ENCODE assay signal across 1 cellular context in the genomic region with DNA sequence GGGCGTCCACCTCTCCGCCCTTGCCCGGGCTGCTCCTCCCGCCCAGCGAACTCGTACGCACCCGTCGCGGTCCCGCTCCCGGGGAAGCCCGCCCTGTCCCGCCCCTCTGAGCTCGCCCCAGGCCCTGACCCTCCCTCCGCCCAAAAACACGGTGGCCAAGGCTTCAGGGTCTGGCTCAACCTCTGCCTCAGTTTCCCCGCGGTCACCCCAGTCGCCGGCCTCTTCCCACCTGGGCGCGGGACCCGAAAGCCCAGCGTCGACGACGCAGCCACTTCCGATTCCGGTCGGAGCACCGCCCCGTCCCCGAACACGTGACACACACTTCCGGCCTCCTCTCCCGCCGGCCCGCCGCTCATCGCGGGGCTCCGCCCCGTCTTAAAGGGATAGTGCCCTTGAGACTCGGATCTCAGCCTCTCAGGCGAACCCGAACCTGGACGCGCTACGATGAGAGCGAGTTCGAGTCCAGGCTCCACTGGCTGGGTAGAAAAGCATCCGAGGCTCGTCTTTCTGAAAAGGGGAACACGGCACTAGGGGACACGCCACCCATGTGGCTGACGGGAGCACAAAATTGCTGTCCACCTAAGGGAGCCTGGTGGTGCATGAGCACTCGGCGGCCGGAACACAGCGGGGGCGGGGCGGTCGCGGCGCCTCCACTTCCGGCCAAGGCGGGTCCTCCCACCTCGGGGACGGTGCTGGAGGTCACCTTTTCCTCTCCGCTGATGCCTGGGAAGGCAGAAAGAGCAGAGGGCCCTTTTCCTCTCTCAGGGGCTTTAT.
TF ChIP-seq lines count a peak whose summit lies in the region.

Gene C19orf25 (minus strand): TSS at position 282 of the 774 bp plus-strand sequence. CDS start 312 bp downstream, outside the sequence.

TF ChIP-seq in K562, 482 proteins besides CTCF, POLR2A, EP300 and RAD21 (continued from another document and continues in another):
- TF ChIP-seq MGA (IDR thresholded peaks at IDR 0.05) (peak; percentile 81), SETDB1 (IDR thresholded peaks at IDR 0.05; ENCODE audit: low read length) (no peak), TAL1 (IDR thresholded peaks at IDR 0.05) (no peak), MYNN (IDR thresholded peaks at IDR 0.05) (no peak), MYNN (CRISPR knock-in tag; IDR thresholded peaks at IDR 0.05) (no peak), BCL6 (CRISPR knock-in tag; IDR thresholded peaks at IDR 0.05) (no peak), HDGF (IDR thresholded peaks at IDR 0.05) (no peak), OTX1 (CRISPR knock-in tag; IDR thresholded peaks at IDR 0.05) (no peak), CHD4 (IDR thresholded peaks at IDR 0.05; ENCODE audit: insufficient read depth, insufficient replicate concordance, low read depth, low read length, poor library complexity, severe bottlenecking) (no peak), RAD51 (IDR thresholded peaks at IDR 0.05; ENCODE audit: borderline replicate concordance, low read depth) (peak; percentile 98), HMGN3 (IDR thresholded peaks at IDR 0.05; ENCODE audit: borderline replicate concordance, extremely low read depth, insufficient read length, low read depth, low read length) (peak; percentile 52), SMC3 (conservative IDR thresholded peaks at IDR 0.05; ENCODE audit: insufficient read depth, low read depth, low read length) (no peak), ZNF263 (CRISPR knock-in tag; IDR thresholded peaks at IDR 0.05; ENCODE audit: borderline replicate concordance) (peak; percentile 88), BMI1 (IDR thresholded peaks at IDR 0.05; ENCODE audit: low read length) (no peak), ETV1 (tag; conservative IDR thresholded peaks at IDR 0.05; ENCODE audit: low read depth) (peak; percentile 99), ZNF311 (CRISPR knock-in tag; IDR thresholded peaks at IDR 0.05) (no peak), NELFE (IDR thresholded peaks at IDR 0.05; ENCODE audit: insufficient read depth, insufficient read length) (no peak), E2F6 (IDR thresholded peaks at IDR 0.05; ENCODE audit: borderline replicate concordance in 1 of 2, extremely low read depth in 1 of 2, insufficient read depth in 1 of 2, insufficient read length in 1 of 2, low read depth in 1 of 2, low read length in 1 of 2, poor library complexity in 1 of 2, severe bottlenecking in 1 of 2) (peak; percentile 96), TAF7 (tag; IDR thresholded peaks at IDR 0.05) (peak; percentile 58; the same call in 1 of the 2 replicates), LCOR (CRISPR knock-in tag; IDR thresholded peaks at IDR 0.05) (peak; percentile 87), ATF7 (IDR thresholded peaks at IDR 0.05) (peak; percentile 81), ZNF175 (CRISPR knock-in tag; IDR thresholded peaks at IDR 0.05; ENCODE audit: low read depth) (no peak), GATA2 (CRISPR knock-in tag; IDR thresholded peaks at IDR 0.05) (no peak), HEY1 (CRISPR knock-in tag; IDR thresholded peaks at IDR 0.05; ENCODE audit: borderline replicate concordance) (no peak), PML (IDR thresholded peaks at IDR 0.05; ENCODE audit: low read length) (peak; percentile 46), HDAC1 (IDR thresholded peaks at IDR 0.05) (peak in 1 of 2 experiments; percentile 82; a peak in 2 of 4 replicates), NEUROD1 (IDR thresholded peaks at IDR 0.05; ENCODE audit: borderline replicate concordance, low read depth, low read length, partially characterized antibody) (no peak), SPI1 (IDR thresholded peaks at IDR 0.05; ENCODE audit: borderline replicate concordance, low read depth, low read length) (peak; percentile 56; the same call in 1 of the 2 replicates), MAFF (IDR thresholded peaks at IDR 0.05; ENCODE audit: low read length) (no peak), SMARCB1 (IDR thresholded peaks at IDR 0.05; ENCODE audit: insufficient read length, low read depth) (no peak), AFF1 (IDR thresholded peaks at IDR 0.05; ENCODE audit: low read depth in 1 of 2, partially characterized antibody in 2 of 2) (peak in 1 of 2 experiments; percentile 32), SFPQ (IDR thresholded peaks at IDR 0.05; ENCODE audit: low read depth, low read length) (no peak), ELF2 (CRISPR knock-in tag; IDR thresholded peaks at IDR 0.05) (peak; percentile 95), SUPT5H (IDR thresholded peaks at IDR 0.05) (peak; percentile 92), HCFC1 (IDR thresholded peaks at IDR 0.05; ENCODE audit: low read depth, low read length) (peak; percentile 48; the same call in 1 of the 2 replicates), TARDBP (IDR thresholded peaks at IDR 0.05) (0 out of 2 replicates have a peak, but pooled peaks have one; percentile 59)
- TF ChIP-seq, protein P1, sequence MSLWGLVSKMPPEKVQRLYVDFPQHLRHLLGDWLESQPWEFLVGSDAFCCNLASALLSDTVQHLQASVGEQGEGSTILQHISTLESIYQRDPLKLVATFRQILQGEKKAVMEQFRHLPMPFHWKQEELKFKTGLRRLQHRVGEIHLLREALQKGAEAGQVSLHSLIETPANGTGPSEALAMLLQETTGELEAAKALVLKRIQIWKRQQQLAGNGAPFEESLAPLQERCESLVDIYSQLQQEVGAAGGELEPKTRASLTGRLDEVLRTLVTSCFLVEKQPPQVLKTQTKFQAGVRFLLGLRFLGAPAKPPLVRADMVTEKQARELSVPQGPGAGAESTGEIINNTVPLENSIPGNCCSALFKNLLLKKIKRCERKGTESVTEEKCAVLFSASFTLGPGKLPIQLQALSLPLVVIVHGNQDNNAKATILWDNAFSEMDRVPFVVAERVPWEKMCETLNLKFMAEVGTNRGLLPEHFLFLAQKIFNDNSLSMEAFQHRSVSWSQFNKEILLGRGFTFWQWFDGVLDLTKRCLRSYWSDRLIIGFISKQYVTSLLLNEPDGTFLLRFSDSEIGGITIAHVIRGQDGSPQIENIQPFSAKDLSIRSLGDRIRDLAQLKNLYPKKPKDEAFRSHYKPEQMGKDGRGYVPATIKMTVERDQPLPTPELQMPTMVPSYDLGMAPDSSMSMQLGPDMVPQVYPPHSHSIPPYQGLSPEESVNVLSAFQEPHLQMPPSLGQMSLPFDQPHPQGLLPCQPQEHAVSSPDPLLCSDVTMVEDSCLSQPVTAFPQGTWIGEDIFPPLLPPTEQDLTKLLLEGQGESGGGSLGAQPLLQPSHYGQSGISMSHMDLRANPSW (CRISPR knock-in tag; IDR thresholded peaks at IDR 0.05), result 0 out of 2 replicates have a peak, but pooled peaks have one; percentile 79
